22 cellular contexts compared by ENCODE assay signal in the genomic region with DNA sequence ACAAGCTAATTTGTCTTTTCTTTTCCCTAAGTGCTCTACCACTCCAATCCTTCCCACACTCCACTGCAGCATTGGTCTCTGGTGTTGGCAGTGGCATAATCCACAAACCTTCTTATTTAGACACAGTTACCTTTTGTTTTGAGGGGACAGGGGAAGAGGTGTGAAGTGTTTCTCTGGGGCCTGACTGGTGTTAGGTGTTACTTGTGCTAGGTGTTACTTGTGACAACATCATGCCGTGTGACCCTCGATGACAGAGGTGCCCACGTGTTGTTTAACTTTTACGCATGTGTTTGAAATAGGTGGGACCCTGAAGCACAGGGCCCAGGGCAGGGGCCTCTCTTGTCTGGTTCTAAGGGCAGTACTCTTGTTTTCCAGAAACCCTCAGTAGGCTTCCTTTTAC.
"Had no signal": no experiment of that assay in that cellular context is flagged by ENCODE, and none has a peak within 500 bp of the region (broad histone marks: within the 10 kb centered on the region; RNA-seq: fewer than 3 reads in every experiment).

No MANE protein-coding gene starts in this region.

- H3K4me2 ChIP-seq: PC-9 had no signal

- ATAC-seq: Right ventricle myocardium inferior, SK-N-SH treated with all-trans-retinoic acid at 6 μM for 48 hours had no signal

- H3K27ac ChIP-seq: PC-9, Peyer's patch, SJCRH30 had no signal

- H3K36me3 ChIP-seq: Peyer's patch, SJCRH30 had no signal

- H3K4me3 ChIP-seq: MG63, PC-9, Peyer's patch, SJCRH30 had no signal

- H2AFZ ChIP-seq: PC-9 had no signal

- H3K27me3 ChIP-seq: MG63, Peyer's patch, SJCRH30 had no signal

- DNase-seq: Karpas-422, KG1, MG63, NCI-H1092, NCI-H1105 treated with DMSO at 0.1 percent for 48 hours, NCI-H1417 treated with DMSO at 0.1 percent for 48 hours, NCI-H146, NCI-H1694 treated with DMSO at 0.1 percent for 48 hours, NCI-H1930, NCI-H2081, NCI-H2107, NCI-H2227 treated with DMSO at 0.1 percent for 48 hours, NCI-H524, NCI-H526 treated with DMSO at 0.1 percent for 48 hours, NCI-H748 treated with DMSO at 0.1 percent for 48 hours, OCI-M1, PC-9, Peyer's patch, SHP77 treated with DMSO at 0.1 percent for 48 hours, SJCRH30 had no signal
